16 cellular contexts compared by ENCODE assay signal in the genomic region with DNA sequence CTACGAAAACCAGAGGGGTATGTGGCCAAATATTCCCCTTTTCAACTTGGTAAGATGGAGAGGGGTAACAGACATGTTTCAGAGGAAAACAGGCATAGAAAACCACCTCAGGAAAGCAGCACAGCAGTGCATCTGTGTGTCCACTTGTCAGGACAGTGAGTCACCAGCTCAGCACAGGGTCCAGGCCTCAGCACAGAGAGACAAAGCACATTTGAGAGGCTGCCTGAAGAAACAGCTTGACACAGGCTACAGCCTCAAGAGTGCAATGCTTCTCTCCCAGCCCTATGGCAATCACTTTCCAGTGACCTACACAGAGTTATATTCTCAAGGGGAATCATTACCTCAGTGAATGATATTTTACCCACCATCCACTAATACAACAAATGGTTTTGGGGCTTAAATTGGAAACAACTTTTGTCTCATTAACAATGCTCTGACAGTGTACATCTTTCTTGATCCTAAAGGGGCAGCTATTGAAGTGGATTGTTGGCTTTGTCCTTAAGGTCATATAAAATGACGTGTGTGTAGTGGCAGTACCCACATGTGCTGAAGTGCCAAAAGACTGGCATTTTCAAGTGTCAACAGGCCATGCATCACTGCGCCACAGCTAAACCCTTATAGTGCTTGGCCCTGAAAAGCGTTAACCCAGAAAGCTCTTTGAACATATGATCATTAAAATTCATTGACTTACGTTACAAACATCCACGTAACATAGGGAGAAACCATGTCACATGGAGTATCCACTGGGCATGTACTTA. TPM values are rescaled to one million over a fixed set of nuclear protein-coding genes. Genes with fewer than 3 reads are reported as not detected.
A peak's percentile ranks its signal among the peaks of the same experiment; 100 is the strongest.
DNase-seq lines count a peak whose midpoint lies in the region; ATAC-seq and TF ChIP-seq lines count a peak whose summit lies in the region.
"Had no signal": no experiment of that assay in that cellular context is flagged by ENCODE, and none has a peak within 500 bp of the region (broad histone marks: within the 10 kb centered on the region; RNA-seq: fewer than 3 reads in every experiment).

No MANE protein-coding gene starts in this region.

- H3K27ac ChIP-seq in body of pancreas: peak overlapping the region; percentile 7 to 59 (median 41)
- H3K27ac ChIP-seq: neutrophil, SJCRH30 had no signal

- no peaks in the 10 kb centered on the region for H3K27me3 Mint-ChIP-seq in activated naive CD4-positive, alpha-beta T cell treated with anti-CD3 and anti-CD28 coated beads, Interleukin-2, amount 50 U/mL, for 24 hours
- H3K27me3 Mint-ChIP-seq in stimulated activated naive B cell treated with anti-CD40 and anti-IgM and Interleukin-4, amounts not matched to agents 10 μg/mL and 1 μg/mL and 100 μg/mL, for 72 hours: no peaks in the 10 kb centered on the region

- no peak for DNase-seq in activated naive CD4-positive, alpha-beta T cell treated with anti-CD3 and anti-CD28 coated beads, Interleukin-2, amount 50 U/mL, for 72 hours (ENCODE audit: low spot score in 2 of 2)
- DNase-seq in body of pancreas (peak in 1 of 4 donors; percentile 25), left lobe of liver (ENCODE audit: low spot score) (no peak), HUDEP-2 (lab: John Stamatoyannopoulos, UW; ENCODE audit: unreplicated experiment in 76 of 76) (no peak)
- no peak for DNase-seq in stimulated activated naive B cell treated with anti-CD40 and anti-IgM and Interleukin-4, amounts not matched to agents 10 μg/mL and 1 μg/mL and 100 μg/mL, for 72 hours
- DNase-seq: activated T-cell treated with anti-CD3 and anti-CD28 coated beads, Interleukin-2, amount 50 U/mL, for 4 hours; NCI-H1092; NCI-H526; SJCRH30; stimulated activated CD4-positive, alpha-beta T cell treated with anti-CD3 and anti-CD28 coated beads, Interleukin-15, amount 100 ng/mL, for 24 hours had no signal

- TF ChIP-seq POLR2A in body of pancreas (IDR thresholded peaks at IDR 0.05): no peak

- TF ChIP-seq CTCF in body of pancreas (IDR thresholded peaks at IDR 0.05): no peak

- H3K9me3 Mint-ChIP-seq in activated naive CD4-positive, alpha-beta T cell treated with anti-CD3 and anti-CD28 coated beads, Interleukin-2, amount 50 U/mL, for 24 hours: peaks cover 6% of the 10 kb centered on the region
- peaks cover 12 to 14% of the 10 kb centered on the region in 2 donors for H3K9me3 Mint-ChIP-seq in activated naive CD4-positive, alpha-beta T cell treated with anti-CD3 and anti-CD28 coated beads, Interleukin-2, amount 50 U/mL, for 72 hours
- H3K9me3 Mint-ChIP-seq in stimulated activated naive B cell treated with anti-CD40 and anti-IgM and Interleukin-4, amounts not matched to agents 10 μg/mL and 1 μg/mL and 100 μg/mL, for 72 hours: peaks cover 14 to 15% of the 10 kb centered on the region in 2 donors

- intact Hi-C loops in body of pancreas (cut with DNase I): no loop called here

- no peak overlapping the region for H3K4me3 ChIP-seq in body of pancreas
- H3K4me3 ChIP-seq: SJCRH30 had no signal

- peaks cover 61% of the 10 kb centered on the region for H3K36me3 Mint-ChIP-seq in activated naive CD4-positive, alpha-beta T cell treated with anti-CD3 and anti-CD28 coated beads, Interleukin-2, amount 50 U/mL, for 24 hours
- H3K36me3 Mint-ChIP-seq in activated naive CD4-positive, alpha-beta T cell treated with anti-CD3 and anti-CD28 coated beads, Interleukin-2, amount 50 U/mL, for 72 hours: peaks cover 48 to 72% of the 10 kb centered on the region in 2 donors
- peaks cover 64 to 83% of the 10 kb centered on the region in 2 donors for H3K36me3 Mint-ChIP-seq in stimulated activated naive B cell treated with anti-CD40 and anti-IgM and Interleukin-4, amounts not matched to agents 10 μg/mL and 1 μg/mL and 100 μg/mL, for 72 hours

- ATAC-seq in activated naive CD4-positive, alpha-beta T cell treated with anti-CD3 and anti-CD28 coated beads, Interleukin-2, amount 50 U/mL, for 72 hours: no peak
- ATAC-seq in body of pancreas (peak; percentile 49), left lobe of liver (peak; percentile 28), HG02840 (IDR thresholded peaks at IDR 0.05; ENCODE audit: low FRiP score, unreplicated experiment) (no peak), GM19328 (IDR thresholded peaks at IDR 0.05; ENCODE audit: unreplicated experiment) (no peak)
- peak; percentile 12 to 25 for ATAC-seq in stimulated activated naive B cell treated with anti-CD40 and anti-IgM and Interleukin-4, amounts not matched to agents 10 μg/mL and 1 μg/mL and 100 μg/mL, for 72 hours (replicated peaks)
- ATAC-seq: activated T-cell treated with anti-CD3 and anti-CD28 coated beads, Interleukin-2, amount 50 U/mL, for 4 hours; HCT116; WTC11 had no signal

- no peaks in the 10 kb centered on the region for H3K27me3 ChIP-seq in body of pancreas
- H3K27me3 ChIP-seq: neutrophil, SJCRH30 had no signal

- WGBS in body of pancreas, 2 donors: 79 to 83% methylated on average over 6 of the region's 6 CpGs

- peaks cover 33% of the 10 kb centered on the region for H3K4me1 ChIP-seq in body of pancreas
- H3K4me1 ChIP-seq: SJCRH30 had no signal

- H3K4me1 Mint-ChIP-seq in activated naive CD4-positive, alpha-beta T cell treated with anti-CD3 and anti-CD28 coated beads, Interleukin-2, amount 50 U/mL, for 24 hours: peaks cover 33% of the 10 kb centered on the region
- H3K4me1 Mint-ChIP-seq in stimulated activated naive B cell treated with anti-CD40 and anti-IgM and Interleukin-4, amounts not matched to agents 10 μg/mL and 1 μg/mL and 100 μg/mL, for 72 hours: peaks cover 10 to 24% of the 10 kb centered on the region in 2 donors

- H3K36me3 ChIP-seq in body of pancreas (replicated peaks in 1 of 2; ENCODE audit: insufficient read depth in 1 of 2, low read depth in 2 of 2): no peaks in the 10 kb centered on the region
- H3K36me3 ChIP-seq: SJCRH30 had no signal

- no peaks in the 10 kb centered on the region for H3K9me3 ChIP-seq in body of pancreas
- H3K9me3 ChIP-seq: neutrophil, SJCRH30 had no signal

- peak overlapping the region; percentile 26 for H3K27ac Mint-ChIP-seq in activated naive CD4-positive, alpha-beta T cell treated with anti-CD3 and anti-CD28 coated beads, Interleukin-2, amount 50 U/mL, for 24 hours
- H3K27ac Mint-ChIP-seq in activated naive CD4-positive, alpha-beta T cell treated with anti-CD3 and anti-CD28 coated beads, Interleukin-2, amount 50 U/mL, for 72 hours: peak overlapping the region in 1 of 2 donors; percentile 46
- no peak overlapping the region for H3K27ac Mint-ChIP-seq in stimulated activated naive B cell treated with anti-CD40 and anti-IgM and Interleukin-4, amounts not matched to agents 10 μg/mL and 1 μg/mL and 100 μg/mL, for 72 hours
- H3K27ac Mint-ChIP-seq: WTC11 had no signal

- H3K4me3 Mint-ChIP-seq in activated naive CD4-positive, alpha-beta T cell treated with anti-CD3 and anti-CD28 coated beads, Interleukin-2, amount 50 U/mL, for 24 hours: no peak overlapping the region
- no peak overlapping the region for H3K4me3 Mint-ChIP-seq in stimulated activated naive B cell treated with anti-CD40 and anti-IgM and Interleukin-4, amounts not matched to agents 10 μg/mL and 1 μg/mL and 100 μg/mL, for 72 hours
- H3K4me3 Mint-ChIP-seq: activated T-cell treated with anti-CD3 and anti-CD28 coated beads, Interleukin-2, amount 50 U/mL, for 4 hours; WTC11 had no signal

RNA-seq across cellular contexts. Expression of a gene that starts 46.4 kb away (rescaled TPM):
- 10 to 100 TPM; 22.5 to 22.8 TPM for total RNA-seq in activated naive CD4-positive, alpha-beta T cell treated with anti-CD3 and anti-CD28 coated beads, Interleukin-2, amount 50 U/mL, for 72 hours
- total RNA-seq in body of pancreas (10 to 100 TPM; 11.2 to 11.9 TPM), left lobe of liver (11.8 TPM)

Comparison
In these comparisons a context has a peak if more than half of its experiments do, and no peak if none do; other contexts are left out.
1. ATAC-seq: peak in body of pancreas (single experiment), left lobe of liver (single experiment) and stimulated activated naive B cell treated with anti-CD40 and anti-IgM and Interleukin-4, amounts not matched to agents 10 μg/mL and 1 μg/mL and 100 μg/mL, for 72 hours (2 of 2); none in activated naive CD4-positive, alpha-beta T cell treated with anti-CD3 and anti-CD28 coated beads, Interleukin-2, amount 50 U/mL, for 72 hours (0 of 2), HG02840 (single experiment) and GM19328 (single experiment).